8 cellular contexts compared by ENCODE assay signal in the genomic region with DNA sequence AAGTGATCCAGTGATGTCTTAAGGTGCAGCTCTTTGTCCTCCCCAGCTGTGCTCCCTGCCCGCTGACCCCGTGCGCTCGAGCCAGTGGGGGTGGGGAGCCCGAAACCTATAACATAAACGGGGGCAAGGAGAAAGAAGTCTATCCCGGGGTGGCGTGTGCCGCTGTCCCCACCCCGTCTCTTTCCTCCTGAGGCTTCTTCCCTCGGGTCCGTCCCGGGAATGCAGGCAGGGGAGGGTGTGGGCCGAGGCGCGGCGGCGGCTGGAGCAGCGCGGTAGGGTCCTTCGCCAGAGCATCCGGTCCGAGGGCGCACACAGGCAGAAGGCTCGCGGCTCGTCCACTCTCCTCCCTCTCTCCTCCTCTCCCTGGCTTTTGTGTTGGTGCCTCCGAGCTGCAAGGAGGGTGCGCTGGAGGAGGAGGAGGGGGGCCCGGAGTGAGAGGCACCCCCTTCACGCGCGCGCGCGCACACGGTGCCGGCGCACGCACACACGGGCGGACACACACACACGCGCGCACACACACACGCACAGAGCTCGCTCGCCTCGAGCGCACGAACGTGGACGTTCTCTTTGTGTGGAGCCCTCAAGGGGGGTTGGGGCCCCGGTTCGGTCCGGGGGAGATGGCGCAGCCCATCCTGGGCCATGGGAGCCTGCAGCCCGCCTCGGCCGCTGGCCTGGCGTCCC. TPM values are rescaled to one million over a fixed set of nuclear protein-coding genes. Genes with fewer than 3 reads are reported as not detected.
DNase-seq lines count a peak whose midpoint lies in the region; ATAC-seq, FAIRE-seq and TF ChIP-seq lines count a peak whose summit lies in the region.

A gene (plus strand): TSS at position 517 of the 681 bp plus-strand sequence. CDS start 101 bp downstream, at position 618.

- no peaks in the 10 kb centered on the region for H3K36me3 Mint-ChIP-seq in T-helper 17 cell (ENCODE audit: low read depth)

- in situ Hi-C loops in mammary epithelial cell (cut with MboI; ENCODE audit: low sequenced_read_pairs in 2 of 2) = no loop called here

- H3K4me3 Mint-ChIP-seq in T-helper 17 cell = peak within 1 kb of the TSS; percentile 90

- H3K27ac ChIP-seq in mammary epithelial cell (ENCODE audit: insufficient read depth, low read depth, low read length) = no peak within 1 kb of the TSS
- H3K27ac ChIP-seq in small intestine (ENCODE audit: low read depth in 1 of 2, low read length in 1 of 2) = peak within 1 kb of the TSS in 1 of 2 donors; percentile 89

- peak within 1 kb of the TSS; percentile 78 for H2AFZ ChIP-seq in mammary epithelial cell (ENCODE audit: low read depth, low read length)

- DNase-seq in GDM1 (lab: John Stamatoyannopoulos, UW) (peak; percentile 45), T-helper 17 cell (peak; percentile 16 to 39 (median 28)), mammary epithelial cell (no peak), inferior parietal cortex (ENCODE audit: extremely low spot score) (peak; percentile 51), small intestine (no peak), omental fat pad (ENCODE audit: low spot score) (no peak)

- H3K36me3 ChIP-seq in mammary epithelial cell (ENCODE audit: insufficient read depth, low read length) (no peaks in the 10 kb centered on the region), small intestine (ENCODE audit: control insufficient read depth in 2 of 2, insufficient read depth in 2 of 2, low read length in 2 of 2) (no peaks in the 10 kb centered on the region)

- peaks cover 29% of the 10 kb centered on the region for H3K4me1 Mint-ChIP-seq in T-helper 17 cell

- peak; percentile 2 for ATAC-seq in HG03039 (IDR thresholded peaks at IDR 0.05; ENCODE audit: unreplicated experiment)
- ATAC-seq in T-helper 17 cell = peak; percentile 69
- no peak for ATAC-seq in omental fat pad (ENCODE audit: low FRiP score)
- no peak for ATAC-seq in GM21423 (IDR thresholded peaks at IDR 0.05; ENCODE audit: unreplicated experiment)

- dilution Hi-C loops in mammary epithelial cell (cut with HindIII; ENCODE audit: low sequenced_read_pairs) = no loop called here

- CTCF ChIA-PET in mammary epithelial cell (lab: Charles Lee; ENCODE audit: low non-redundant PET) = no interaction called here

- intact Hi-C loops in mammary epithelial cell (cut with micrococcal nuclease) = no loop called here

- no peaks in the 10 kb centered on the region for H3K79me2 ChIP-seq in mammary epithelial cell (ENCODE audit: insufficient read depth, low read length)

- no peaks in the 10 kb centered on the region for H3K27me3 Mint-ChIP-seq in T-helper 17 cell

- BruUV-seq in mammary epithelial cell (replicated peaks; lab: Mats Ljungman, UMichigan) = no TSS peak

- H4K20me1 ChIP-seq in mammary epithelial cell (ENCODE audit: insufficient read depth, low read length) = no peaks in the 10 kb centered on the region

- H3K4me2 ChIP-seq in mammary epithelial cell (ENCODE audit: insufficient read depth, low read depth, low read length) = peak within 1 kb of the TSS; percentile 81

- H3K4me1 ChIP-seq in mammary epithelial cell (ENCODE audit: insufficient read depth, low read length) (peaks cover 11% of the 10 kb centered on the region), small intestine (ENCODE audit: control insufficient read depth in 2 of 2, insufficient read depth in 1 of 2, low read depth in 1 of 2, low read length in 1 of 2) (no peaks in the 10 kb centered on the region)

- H3K4me3 ChIP-seq in mammary epithelial cell (replicated peaks in 1 of 3; ENCODE audit: insufficient read depth in 1 of 3, low read depth in 2 of 3, low read length in 3 of 3) = peak within 1 kb of the TSS; percentile 17 to 49 (median 39)
- peak within 1 kb of the TSS; percentile 46 for H3K4me3 ChIP-seq in small intestine (ENCODE audit: low read depth in 1 of 2, low read length in 2 of 2)

- H3K9me3 ChIP-seq in T-helper 17 cell (ENCODE audit: control insufficient read depth, low read length, poor library complexity, severe bottlenecking) (no peaks in the 10 kb centered on the region), mammary epithelial cell (replicated peaks; ENCODE audit: insufficient read depth, low read length) (no peaks in the 10 kb centered on the region), small intestine (ENCODE audit: control insufficient read depth, low read depth) (no peaks in the 10 kb centered on the region)

- peak within 1 kb of the TSS; percentile 75 for H3K27ac Mint-ChIP-seq in T-helper 17 cell

- WGBS in mammary epithelial cell (ENCODE audit: low coverage, missing lambda C conversion rate) = 38% methylated on average over 31 of the region's 61 CpGs
- WGBS in small intestine, 3 donors = 0 to 41% (median 26%) methylated on average over 18 to 61 of the region's 61 CpGs

- no peak for TF ChIP-seq CTCF in mammary epithelial cell (conservative IDR thresholded peaks at IDR 0.05 in 1 of 2, IDR thresholded peaks at IDR 0.05 in 1 of 2; ENCODE audit: extremely low read depth in 1 of 2, insufficient read depth in 1 of 2, low read depth in 1 of 2, low read length in 2 of 2)
- TF ChIP-seq CTCF in omental fat pad (IDR thresholded peaks at IDR 0.05) = no peak

- H3K27me3 ChIP-seq in mammary epithelial cell (ENCODE audit: insufficient read depth, low read length) (no peaks in the 10 kb centered on the region), small intestine (ENCODE audit: control insufficient read depth in 2 of 2, insufficient read depth in 2 of 2, low read length in 2 of 2) (no peaks in the 10 kb centered on the region)

- no peak within 1 kb of the TSS for H3K9ac ChIP-seq in mammary epithelial cell (ENCODE audit: insufficient read depth, low read length)

- FAIRE-seq in small intestine (lab: Jason Lieb, UNC) = no peak

RNA-seq across cellular contexts. Expression of the gene that starts here (rescaled TPM):
- 1 to 10 TPM; 2.2 to 5.0 TPM for total RNA-seq in T-helper 17 cell
- not detected for total RNA-seq in mammary epithelial cell
- 0.24 TPM for polyA plus RNA-seq in mammary epithelial cell
- polyA minus RNA-seq in mammary epithelial cell = not detected
- polyA plus RNA-seq in small intestine = 1 to 10 TPM in 2 of 3 donors, under 1 TPM in 1; 0.79 to 1.1 (median 1.1) TPM
- total RNA-seq in omental fat pad = 1 to 10 TPM in 3 of 4 donors, not detected in 1; 1.4 to 3.0 (median 1.4) TPM

Comparison
In these comparisons a context has a peak if more than half of its experiments do, and no peak if none do; other contexts are left out.
1. DNase-seq: peak in GDM1 (single experiment), T-helper 17 cell (3 of 3) and inferior parietal cortex (single experiment); none in mammary epithelial cell (single experiment), small intestine (single experiment) and omental fat pad (single experiment).
2. ATAC-seq: peak in HG03039 (single experiment) and T-helper 17 cell (single experiment); none in omental fat pad (single experiment) and GM21423 (single experiment).